In the genomic region with DNA sequence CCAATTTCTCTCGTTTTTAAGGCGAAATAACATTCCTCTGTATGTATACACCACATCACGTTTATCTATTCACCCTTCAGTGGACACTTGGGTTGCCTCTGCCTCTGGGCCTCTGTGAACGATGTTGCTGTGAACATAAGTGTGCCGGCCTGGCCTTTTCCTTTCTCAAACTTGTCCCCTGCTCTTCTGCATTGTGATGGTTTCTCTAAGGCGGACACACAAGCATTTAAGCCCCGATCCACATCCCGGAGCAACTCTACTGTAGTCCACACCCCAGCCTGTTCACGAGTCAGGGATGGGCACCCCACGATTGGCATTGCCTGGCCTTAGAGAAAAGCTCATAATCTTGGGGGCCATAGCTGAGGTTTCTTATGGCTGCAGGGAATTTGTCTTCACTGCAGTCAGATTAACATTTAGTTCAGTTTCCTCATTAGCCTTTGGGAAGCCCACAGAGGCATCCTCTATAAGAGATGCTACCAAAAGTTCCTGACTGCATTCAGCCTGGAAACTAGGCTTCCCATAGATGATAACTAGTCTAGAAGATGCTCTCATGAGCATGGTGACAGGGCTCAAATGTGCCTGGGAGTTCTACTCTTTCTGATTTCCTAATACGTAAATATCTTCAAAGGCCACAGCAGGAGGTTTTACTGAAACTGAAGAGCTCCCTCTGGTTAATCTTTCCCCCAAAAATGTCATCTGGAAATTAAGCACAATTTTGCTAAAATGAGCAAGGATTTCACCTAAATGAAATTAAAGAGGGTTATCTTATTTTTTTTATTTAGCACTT, we compare ENCODE assay signal across 11 cellular contexts. TPM values are rescaled to one million over a fixed set of nuclear protein-coding genes. Genes with fewer than 3 reads are reported as not detected.
DNase-seq lines count a peak whose midpoint lies in the region; ATAC-seq and TF ChIP-seq lines count a peak whose summit lies in the region.
"Had no signal": no experiment of that assay in that cellular context is flagged by ENCODE, and none has a peak within 500 bp of the region (broad histone marks: within the 10 kb centered on the region; RNA-seq: fewer than 3 reads in every experiment).

No MANE protein-coding gene starts in this region.

- no peak overlapping the region for H2AK5ac ChIP-seq in mesenchymal stem cell (ENCODE audit: low read length, severe bottlenecking)

- intact Hi-C loops in Right ventricle myocardium inferior (cut with DNase I), result no loop called here
- intact Hi-C loops in vagina (cut with DNase I), result no loop called here

- H3K4me3 ChIP-seq in right atrium auricular region (no peak overlapping the region), mesenchymal stem cell (ENCODE audit: insufficient read depth in 1 of 2, low read depth in 1 of 2, low read length in 2 of 2) (no peak overlapping the region), vagina (peak overlapping the region in 1 of 2 donors; percentile 17)

- H2BK120ac ChIP-seq in mesenchymal stem cell (ENCODE audit: low read depth, low read length), result no peak overlapping the region

- no peak overlapping the region for H3K4ac ChIP-seq in mesenchymal stem cell (ENCODE audit: low read depth in 1 of 2, low read length in 2 of 2)

- no peak overlapping the region for H2BK15ac ChIP-seq in mesenchymal stem cell (ENCODE audit: low read depth, poor library complexity, severe bottlenecking)

- H2BK12ac ChIP-seq in mesenchymal stem cell (ENCODE audit: low read length in 2 of 2), result peak overlapping the region; percentile 22 to 45

- H3K4me1 Mint-ChIP-seq in activated T-helper 17 cell treated with anti-CD3 and anti-CD28 coated beads, Interleukin-2, amount 50 U/mL, for 72 hours, result peaks cover 38% of the 10 kb centered on the region

- H3K4me3 Mint-ChIP-seq in activated T-helper 17 cell treated with anti-CD3 and anti-CD28 coated beads, Interleukin-2, amount 50 U/mL, for 72 hours, result peak overlapping the region; percentile 90

- H3K4me1 ChIP-seq in right atrium auricular region (peaks cover 0 to 26% of the 10 kb centered on the region in 2 donors), mesenchymal stem cell (ENCODE audit: control insufficient read depth, insufficient read depth, low read depth, low read length) (peaks cover 15% of the 10 kb centered on the region), vagina (peaks cover 17% of the 10 kb centered on the region)

- no peak overlapping the region for H3K14ac ChIP-seq in mesenchymal stem cell (ENCODE audit: low read length in 2 of 2)

- peak overlapping the region; percentile 98 for H3K27ac Mint-ChIP-seq in activated T-helper 17 cell treated with anti-CD3 and anti-CD28 coated beads, Interleukin-2, amount 50 U/mL, for 72 hours

- H3K9ac ChIP-seq in mesenchymal stem cell (ENCODE audit: low read length), result peak overlapping the region; percentile 10

- no peak overlapping the region for H2AFZ ChIP-seq in mesenchymal stem cell (ENCODE audit: low read depth, low read length)

- peaks cover 66% of the 10 kb centered on the region for H3K36me3 Mint-ChIP-seq in activated T-helper 17 cell treated with anti-CD3 and anti-CD28 coated beads, Interleukin-2, amount 50 U/mL, for 72 hours (ENCODE audit: low read depth)

- ATAC-seq in Right ventricle myocardium inferior, result no peak
- no peak for ATAC-seq in activated T-helper 17 cell treated with anti-CD3 and anti-CD28 coated beads, Interleukin-2, amount 50 U/mL, for 72 hours (replicated peaks)
- ATAC-seq in HG02884 (IDR thresholded peaks at IDR 0.05; ENCODE audit: unreplicated experiment), result no peak
- ATAC-seq: SK-N-SH treated with all-trans-retinoic acid at 6 μM for 48 hours had no signal

- no peak overlapping the region for H2BK5ac ChIP-seq in mesenchymal stem cell (ENCODE audit: low read depth, low read length, poor library complexity, severe bottlenecking)

- DNase-seq in right atrium auricular region (ENCODE audit: low spot score), result no peak
- DNase-seq in Right ventricle myocardium inferior (ENCODE audit: missing footprints), result no peak
- DNase-seq in mesenchymal stem cell, result no peak
- DNase-seq in vagina (ENCODE audit: extremely low spot score in 2 of 2), result no peak
- no peak for DNase-seq in GF-D8 (lab: John Stamatoyannopoulos, UW)
- no peak for DNase-seq in NCI-H345 treated with DMSO at 0.1 percent for 48 hours (lab: John Stamatoyannopoulos, UW; ENCODE audit: unreplicated experiment)
- DNase-seq: NCI-H2029 treated with DMSO at 0.1 percent for 48 hours had no signal

- H3K23ac ChIP-seq in mesenchymal stem cell (ENCODE audit: low read length in 2 of 2), result no peak overlapping the region

- no peaks in the 10 kb centered on the region for H3K79me1 ChIP-seq in mesenchymal stem cell (replicated peaks; ENCODE audit: low read length, poor library complexity, severe bottlenecking)

- WGBS in mesenchymal stem cell, result 88% methylated on average over 11 of the region's 11 CpGs

- TF ChIP-seq CTCF in right atrium auricular region (IDR thresholded peaks at IDR 0.05) (no peak), vagina (IDR thresholded peaks at IDR 0.05) (no peak)

- H3K27me3 Mint-ChIP-seq in activated T-helper 17 cell treated with anti-CD3 and anti-CD28 coated beads, Interleukin-2, amount 50 U/mL, for 72 hours, result no peaks in the 10 kb centered on the region

- H4K91ac ChIP-seq in mesenchymal stem cell (ENCODE audit: low read length), result peak overlapping the region; percentile 45

- no peak overlapping the region for H3K18ac ChIP-seq in mesenchymal stem cell (ENCODE audit: low read depth in 1 of 2, low read length in 2 of 2)

- H3K9me3 Mint-ChIP-seq in activated T-helper 17 cell treated with anti-CD3 and anti-CD28 coated beads, Interleukin-2, amount 50 U/mL, for 72 hours, result peaks cover 4% of the 10 kb centered on the region

- no peaks in the 10 kb centered on the region for H3K27me3 ChIP-seq in right atrium auricular region
- H3K27me3 ChIP-seq in mesenchymal stem cell (ENCODE audit: control insufficient read depth in 1 of 2, insufficient read depth in 1 of 2, low read length in 2 of 2), result peaks cover 0 to 13% of the 10 kb centered on the region in 2 experiments
- H3K27me3 ChIP-seq in vagina, result no peaks in the 10 kb centered on the region

- no peak overlapping the region for H3K4me2 ChIP-seq in mesenchymal stem cell (ENCODE audit: low read length, poor library complexity, severe bottlenecking)

- no peak overlapping the region for H4K8ac ChIP-seq in mesenchymal stem cell (ENCODE audit: low read length)

- H3K36me3 ChIP-seq in right atrium auricular region (no peaks in the 10 kb centered on the region), mesenchymal stem cell (ENCODE audit: control insufficient read depth in 1 of 2, insufficient read depth in 2 of 2, low read depth in 1 of 2, low read length in 2 of 2) (no peaks in the 10 kb centered on the region), vagina (no peaks in the 10 kb centered on the region)

- H3K27ac ChIP-seq in right atrium auricular region (peak overlapping the region; percentile 44 to 60), mesenchymal stem cell (ENCODE audit: low read length, poor library complexity, severe bottlenecking) (no peak overlapping the region), vagina (peak overlapping the region; percentile 37)
- H3K27ac ChIP-seq: C4-2B had no signal

- no peak for TF ChIP-seq POLR2A in vagina (IDR thresholded peaks at IDR 0.05)

- no peaks in the 10 kb centered on the region for H3K9me3 ChIP-seq in right atrium auricular region
- no peaks in the 10 kb centered on the region for H3K9me3 ChIP-seq in mesenchymal stem cell (ENCODE audit: control insufficient read depth, low read length)
- H3K9me3 ChIP-seq in vagina, result no peaks in the 10 kb centered on the region

RNA-seq across cellular contexts. Expression of a gene that starts 0.8 kb away (rescaled TPM):
- 1 to 10 TPM in 1 of 2 donors, under 1 TPM in 1; 0.30 to 1.3 TPM for total RNA-seq in right atrium auricular region
- 0.51 TPM for total RNA-seq in Right ventricle myocardium inferior
- total RNA-seq in activated T-helper 17 cell treated with anti-CD3 and anti-CD28 coated beads, Interleukin-2, amount 50 U/mL, for 72 hours, result 100 to 1,000 TPM; 117 to 254 TPM
- 0.04 TPM for polyA plus RNA-seq in mesenchymal stem cell (2013, experiment 1 of 2)
- 0.04 TPM for polyA plus RNA-seq in mesenchymal stem cell (2013, experiment 2 of 2)
- total RNA-seq in vagina, result 2.2 TPM

Comparison
In these comparisons a context has a peak if more than half of its experiments do, and no peak if none do; other contexts are left out.
1. RNA of a gene that starts 0.8 kb away (total RNA-seq): 117 to 254 TPM in activated T-helper 17 cell treated with anti-CD3 and anti-CD28 coated beads, Interleukin-2, amount 50 U/mL, for 72 hours; 2.2 TPM in vagina (single experiment), 0.30 to 1.3 TPM in right atrium auricular region and 0.51 TPM in Right ventricle myocardium inferior (single experiment); every median in the first group is over 10 times any median in the second.